Comparison of ENCODE assay signal across 9 cellular contexts in genomic region chr12:92827836-92828431, GRCh38.
A peak's percentile ranks its signal among the peaks of the same experiment; 100 is the strongest.
DNase-seq lines count a peak whose midpoint lies in the region; ATAC-seq, FAIRE-seq and TF ChIP-seq lines count a peak whose summit lies in the region.
"Had no signal": no experiment of that assay in that cellular context is flagged by ENCODE, and none has a peak within 500 bp of the region (broad histone marks: within the 10 kb centered on the region; RNA-seq: fewer than 3 reads in every experiment).

No MANE protein-coding gene starts in this region.

- H3K9me3 Mint-ChIP-seq in mesothelial cell of epicardium: no peaks in the 10 kb centered on the region
- H3K9me3 Mint-ChIP-seq: stimulated activated naive CD8-positive, alpha-beta T cell treated with anti-CD3 and anti-CD28 coated beads, Interleukin-15, Interleukin-2, amounts not matched to agents 100 ng/mL and 50 ng/mL, for 24 hours had no signal

- H3K9me3 ChIP-seq in HAP-1 (no peaks in the 10 kb centered on the region), T-helper 17 cell (ENCODE audit: control insufficient read depth, low read length, poor library complexity, severe bottlenecking) (no peaks in the 10 kb centered on the region)

- H3K27me3 ChIP-seq in HAP-1 (ENCODE audit: low read depth) (no peaks in the 10 kb centered on the region), bronchial epithelial cell (ENCODE audit: control insufficient read depth, insufficient read depth, low read length) (no peaks in the 10 kb centered on the region)

- H3K36me3 Mint-ChIP-seq in mesothelial cell of epicardium (peaks cover 11% of the 10 kb centered on the region), T-helper 17 cell (ENCODE audit: low read depth) (peaks cover 7% of the 10 kb centered on the region)

- in situ Hi-C loops in HAP-1 (cut with MboI; ENCODE audit: low sequenced_read_pairs): no loop called here

- H3K4me1 ChIP-seq in HAP-1: no peaks in the 10 kb centered on the region

- H3K27ac Mint-ChIP-seq in mesothelial cell of epicardium (no peak overlapping the region), T-helper 17 cell (no peak overlapping the region)
- H3K27ac Mint-ChIP-seq: stimulated activated naive CD8-positive, alpha-beta T cell treated with anti-CD3 and anti-CD28 coated beads, Interleukin-15, Interleukin-2, amounts not matched to agents 100 ng/mL and 50 ng/mL, for 24 hours had no signal

- ATAC-seq in T-helper 17 cell: no peak

- H3K27me3 Mint-ChIP-seq in mesothelial cell of epicardium (ENCODE audit: low read depth) (no peaks in the 10 kb centered on the region), T-helper 17 cell (no peaks in the 10 kb centered on the region)
- H3K27me3 Mint-ChIP-seq: stimulated activated naive CD8-positive, alpha-beta T cell treated with anti-CD3 and anti-CD28 coated beads, Interleukin-15, Interleukin-2, amounts not matched to agents 100 ng/mL and 50 ng/mL, for 24 hours had no signal

- peak; percentile 52 for DNase-seq in D341Med (ENCODE audit: low spot score)
- peak; percentile 53 to 58 for DNase-seq in HAP-1 (ENCODE audit: low spot score in 2 of 2)
- DNase-seq in RKO (ENCODE audit: low spot score): peak; percentile 71
- DNase-seq in bronchial epithelial cell (ENCODE audit: low read depth): peak; percentile 65
- no peak for DNase-seq in mesothelial cell of epicardium (ENCODE audit: low spot score in 2 of 2, unreplicated experiment in 2 of 2)
- DNase-seq in T-helper 17 cell: no peak
- DNase-seq in SHP77 treated with DMSO at 0.1 percent for 48 hours (lab: John Stamatoyannopoulos, UW): no peak
- DNase-seq in mesenteric fat pad (ENCODE audit: low spot score): no peak

- no peak for FAIRE-seq in bronchial epithelial cell (lab: Jason Lieb, UNC)

- H3K4me3 Mint-ChIP-seq in mesothelial cell of epicardium (no peak overlapping the region), T-helper 17 cell (no peak overlapping the region)
- H3K4me3 Mint-ChIP-seq: stimulated activated naive CD8-positive, alpha-beta T cell treated with anti-CD3 and anti-CD28 coated beads, Interleukin-15, Interleukin-2, amounts not matched to agents 100 ng/mL and 50 ng/mL, for 24 hours had no signal

- no peak overlapping the region for H3K4me3 ChIP-seq in HAP-1
- H3K4me3 ChIP-seq in bronchial epithelial cell (ENCODE audit: low read depth, low read length): no peak overlapping the region

- H3K4me1 Mint-ChIP-seq in mesothelial cell of epicardium: no peaks in the 10 kb centered on the region
- H3K4me1 Mint-ChIP-seq in T-helper 17 cell: peaks cover 4% of the 10 kb centered on the region

- H3K36me3 ChIP-seq in HAP-1 (replicated peaks): peaks cover 15% of the 10 kb centered on the region
- no peaks in the 10 kb centered on the region for H3K36me3 ChIP-seq in bronchial epithelial cell (ENCODE audit: control insufficient read depth, insufficient read depth, low read length)

- peak; percentile 65 for TF ChIP-seq CTCF in bronchial epithelial cell (IDR thresholded peaks at IDR 0.05; ENCODE audit: insufficient read depth, low read length, severe bottlenecking)
- TF ChIP-seq CTCF in mesothelial cell of epicardium (IDR thresholded peaks at IDR 0.05; ENCODE audit: unreplicated experiment): peak; percentile 30

Comparison
In these comparisons a context has a peak if more than half of its experiments do, and no peak if none do; other contexts are left out.
1. DNase-seq: peak in D341Med (single experiment), HAP-1 (2 of 2), RKO (single experiment) and bronchial epithelial cell (single experiment); none in mesothelial cell of epicardium (0 of 2), T-helper 17 cell (0 of 3), SHP77 treated with DMSO at 0.1 percent for 48 hours (single experiment) and mesenteric fat pad (single experiment).